Comparison of ENCODE assay signal across 8 cellular contexts in the genomic region with DNA sequence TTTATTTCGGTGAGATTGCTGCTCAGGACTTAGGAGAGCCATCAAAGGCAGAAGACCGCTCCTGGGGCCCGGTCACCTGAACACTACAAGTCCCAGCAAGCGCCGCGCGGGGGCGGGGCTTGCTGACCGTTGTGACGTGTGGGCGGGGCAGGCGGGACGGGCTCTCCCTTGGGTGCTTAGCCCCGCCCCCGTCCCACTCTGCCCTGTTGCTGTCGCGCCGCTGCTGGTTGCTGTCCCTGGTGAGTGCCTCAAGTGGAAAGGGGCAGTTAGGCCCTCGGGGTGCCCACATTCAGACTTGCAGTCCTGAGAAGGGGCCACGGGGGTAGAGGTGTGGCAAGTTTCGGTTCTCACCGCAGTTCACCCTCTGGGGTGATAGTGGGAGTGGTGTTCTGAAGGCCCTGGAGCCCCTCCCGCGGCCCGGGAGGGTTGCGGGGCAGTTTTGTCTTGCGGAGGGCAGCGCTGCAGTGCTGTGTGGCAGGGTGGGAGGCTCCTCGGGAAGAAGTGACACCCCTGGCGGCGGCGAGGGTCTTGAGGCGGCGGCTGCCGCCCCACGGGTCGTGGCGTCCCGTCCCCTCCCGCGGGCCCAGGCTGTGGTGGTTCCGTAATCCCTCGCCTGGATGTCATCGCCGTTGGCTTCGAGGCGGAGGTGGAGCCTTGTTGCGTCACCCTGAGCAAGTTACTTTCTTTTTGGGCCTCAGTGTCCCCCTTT. TPM values are rescaled to one million over a fixed set of nuclear protein-coding genes. Genes with fewer than 3 reads are reported as not detected.
A peak's percentile ranks its signal among the peaks of the same experiment; 100 is the strongest.
DNase-seq lines count a peak whose midpoint lies in the region; ATAC-seq and TF ChIP-seq lines count a peak whose summit lies in the region.

A gene with protein sequence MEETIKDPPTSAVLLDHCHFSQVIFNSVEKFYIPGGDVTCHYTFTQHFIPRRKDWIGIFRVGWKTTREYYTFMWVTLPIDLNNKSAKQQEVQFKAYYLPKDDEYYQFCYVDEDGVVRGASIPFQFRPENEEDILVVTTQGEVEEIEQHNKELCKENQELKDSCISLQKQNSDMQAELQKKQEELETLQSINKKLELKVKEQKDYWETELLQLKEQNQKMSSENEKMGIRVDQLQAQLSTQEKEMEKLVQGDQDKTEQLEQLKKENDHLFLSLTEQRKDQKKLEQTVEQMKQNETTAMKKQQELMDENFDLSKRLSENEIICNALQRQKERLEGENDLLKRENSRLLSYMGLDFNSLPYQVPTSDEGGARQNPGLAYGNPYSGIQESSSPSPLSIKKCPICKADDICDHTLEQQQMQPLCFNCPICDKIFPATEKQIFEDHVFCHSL (plus strand): TSS at position 196 of the 709 bp plus-strand sequence. CDS start 10,673 bp downstream, outside the sequence.

- DNase-seq in NCI-H1436 treated with DMSO at 0.1 percent for 48 hours (lab: John Stamatoyannopoulos, UW), result peak; percentile 77
- peak; percentile 73 for DNase-seq in T follicular helper cell (ENCODE audit: low read depth)
- peak; percentile 93 for DNase-seq in activated naive CD8-positive, alpha-beta T cell treated with anti-CD3 and anti-CD28 coated beads, Interleukin-2, amount 50 U/mL, for 24 hours
- peak; percentile 97 for DNase-seq in Right ventricle myocardium superior
- DNase-seq in pons (ENCODE audit: low spot score), result peak; percentile 97
- peak; percentile 97 for DNase-seq in transverse colon

- peak within 1 kb of the TSS; percentile 93 to 97 (median 95) for H3K27ac ChIP-seq in transverse colon

- no peaks in the 10 kb centered on the region for H3K27me3 Mint-ChIP-seq in activated naive CD8-positive, alpha-beta T cell treated with anti-CD3 and anti-CD28 coated beads, Interleukin-2, amount 50 U/mL, for 24 hours

- peak within 1 kb of the TSS; percentile 70 to 96 (median 91) for H3K4me3 ChIP-seq in transverse colon

- peaks cover 62% of the 10 kb centered on the region for H3K4me1 Mint-ChIP-seq in activated naive CD8-positive, alpha-beta T cell treated with anti-CD3 and anti-CD28 coated beads, Interleukin-2, amount 50 U/mL, for 24 hours

- TF ChIP-seq CTCF in GM12873 (IDR thresholded peaks at IDR 0.05; ENCODE audit: insufficient read depth, low read depth, low read length, missing control alignments) (peak; percentile 1), transverse colon (IDR thresholded peaks at IDR 0.05) (peak in 1 of 5 experiments; percentile 36)

- H3K27ac Mint-ChIP-seq in activated naive CD8-positive, alpha-beta T cell treated with anti-CD3 and anti-CD28 coated beads, Interleukin-2, amount 50 U/mL, for 24 hours, result peak within 1 kb of the TSS; percentile 95

- in situ Hi-C loops in transverse colon (cut with MboI; ENCODE audit: low pct_ligation_motif_present in 1 of 4, low pct_unique_long_range_greater_than_20kb in 1 of 4, low sequenced_read_pairs in 3 of 4), result no loop called here

- WGBS in transverse colon (ENCODE audit: low coverage in 1 of 2), 2 donors, result 0 to 1% methylated on average over 6 to 45 of the region's 48 CpGs

- H3K36me3 Mint-ChIP-seq in activated naive CD8-positive, alpha-beta T cell treated with anti-CD3 and anti-CD28 coated beads, Interleukin-2, amount 50 U/mL, for 24 hours (ENCODE audit: low read depth), result peaks cover under 1% of the 10 kb centered on the region

- peak within 1 kb of the TSS; percentile 95 for H3K4me3 Mint-ChIP-seq in activated naive CD8-positive, alpha-beta T cell treated with anti-CD3 and anti-CD28 coated beads, Interleukin-2, amount 50 U/mL, for 24 hours

- no peaks in the 10 kb centered on the region for H3K9me3 Mint-ChIP-seq in activated naive CD8-positive, alpha-beta T cell treated with anti-CD3 and anti-CD28 coated beads, Interleukin-2, amount 50 U/mL, for 24 hours

- ATAC-seq in HG02763 (IDR thresholded peaks at IDR 0.05; ENCODE audit: unreplicated experiment) (peak; percentile 76), Right ventricle myocardium superior (ENCODE audit: poor library complexity) (peak; percentile 96)
- ATAC-seq in activated naive CD8-positive, alpha-beta T cell treated with anti-CD3 and anti-CD28 coated beads, Interleukin-2, amount 50 U/mL, for 24 hours, result peak; percentile 93

- H3K36me3 ChIP-seq in transverse colon, result peaks cover 0 to 4% (median 0%) of the 10 kb centered on the region in 4 donors

- no peaks in the 10 kb centered on the region for H3K9me3 ChIP-seq in transverse colon

- intact Hi-C loops in Right ventricle myocardium superior (cut with DNase I), result no loop called here
- intact Hi-C loops in transverse colon (cut with DNase I; ENCODE audit: low total_unique reads), result no loop called here

- peak; percentile 94 for TF ChIP-seq POLR2A in transverse colon (IDR thresholded peaks at IDR 0.05)

- H3K4me1 ChIP-seq in transverse colon, result peaks cover 7 to 50% (median 26%) of the 10 kb centered on the region in 4 donors

- no peaks in the 10 kb centered on the region for H3K27me3 ChIP-seq in transverse colon

- TF ChIP-seq EP300 in transverse colon (IDR thresholded peaks at IDR 0.05; ENCODE audit: low read depth), result no peak

RNA-seq across cellular contexts. Expression of the gene that starts here (rescaled TPM):
- 341 TPM for total RNA-seq in Right ventricle myocardium superior
- 100 to 1,000 TPM; 141 to 292 (median 207) TPM for total RNA-seq in transverse colon

Comparison
In these comparisons a context has a peak if more than half of its experiments do, and no peak if none do; other contexts are left out.
1. Peak in every context shown above with its lines: DNase-seq, ATAC-seq, H3K4me3 ChIP-seq and H3K27ac ChIP-seq.